1 cellular context compared by ENCODE assay signal in genomic region chr6:26305097-26305841, GRCh38.
TF ChIP-seq lines count a peak whose summit lies in the region.

No MANE protein-coding gene starts in this region.

TF ChIP-seq in GM12878, 131 proteins besides CTCF, POLR2A, EP300 and RAD21 (continued from another document and continues in another):
- TF ChIP-seq IKZF1 (conservative IDR thresholded peaks at IDR 0.05) (peak; percentile 54), ZBTB4 (CRISPR knock-in tag; IDR thresholded peaks at IDR 0.05) (no peak), BMI1 (IDR thresholded peaks at IDR 0.05; ENCODE audit: borderline replicate concordance) (no peak), RUNX3 (IDR thresholded peaks at IDR 0.05; ENCODE audit: low read length) (peak; percentile 58), SKIL (IDR thresholded peaks at IDR 0.05; ENCODE audit: low read depth, poor library complexity, severe bottlenecking) (peak; percentile 52), ZNF384 (IDR thresholded peaks at IDR 0.05; ENCODE audit: borderline replicate concordance, low read depth, low read length) (no peak), ATF7 (IDR thresholded peaks at IDR 0.05; ENCODE audit: low read depth) (no peak; the same call in 1 of the 2 replicates), EZH2 (IDR thresholded peaks at IDR 0.05; ENCODE audit: borderline replicate concordance, control insufficient read depth, low read depth, low read length) (no peak), TCF3 (IDR thresholded peaks at IDR 0.05; ENCODE audit: borderline replicate concordance, insufficient read depth, low read depth, low read length) (no peak), RAD51 (IDR thresholded peaks at IDR 0.05) (no peak), BHLHE40 (IDR thresholded peaks at IDR 0.05; ENCODE audit: borderline replicate concordance in 1 of 2, low read depth in 2 of 2, low read length in 1 of 2) (peak; percentile 42 to 53; a peak in 1 of 4 replicates), SREBF2 (IDR thresholded peaks at IDR 0.05; ENCODE audit: low read length) (peak; percentile 86), ZNF687 (IDR thresholded peaks at IDR 0.05) (0 out of 2 replicates have a peak, but pooled peaks have one; percentile 8), ELK1 (IDR thresholded peaks at IDR 0.05; ENCODE audit: low read depth, low read length) (no peak), CBX3 (IDR thresholded peaks at IDR 0.05; ENCODE audit: borderline replicate concordance, low read depth) (no peak), MYC (IDR thresholded peaks at IDR 0.05; ENCODE audit: insufficient read depth, insufficient read length, insufficient replicate concordance, low read length, severe bottlenecking) (no peak), ZNF24 (IDR thresholded peaks at IDR 0.05) (peak; percentile 98), PML (IDR thresholded peaks at IDR 0.05; ENCODE audit: low read length) (no peak), NFYA (IDR thresholded peaks at IDR 0.05; ENCODE audit: borderline replicate concordance, low read depth, low read length) (no peak), RELA (IDR thresholded peaks at IDR 0.05; ENCODE audit: borderline replicate concordance, partially characterized antibody) (no peak), HCFC1 (IDR thresholded peaks at IDR 0.05; ENCODE audit: low read length) (no peak), MAX (IDR thresholded peaks at IDR 0.05; ENCODE audit: low read depth, low read length) (no peak), CBFB (IDR thresholded peaks at IDR 0.05; ENCODE audit: low read depth) (peak; percentile 31; the same call in 1 of the 2 replicates), CUX1 (IDR thresholded peaks at IDR 0.05; ENCODE audit: insufficient replicate concordance, low read depth, low read length) (no peak), MEF2B (IDR thresholded peaks at IDR 0.05; ENCODE audit: partially characterized antibody, poor library complexity, severe bottlenecking) (no peak), IRF5 (IDR thresholded peaks at IDR 0.05; ENCODE audit: borderline replicate concordance) (no peak), CHD2 (IDR thresholded peaks at IDR 0.05; ENCODE audit: borderline replicate concordance, low read depth, low read length) (no peak), NFIC (IDR thresholded peaks at IDR 0.05; ENCODE audit: low read depth, low read length) (peak; percentile 55; the same call in 1 of the 2 replicates), NFXL1 (IDR thresholded peaks at IDR 0.05; ENCODE audit: borderline replicate concordance) (no peak), SMC3 (IDR thresholded peaks at IDR 0.05; ENCODE audit: borderline replicate concordance, low read length) (no peak), SUPT20H (IDR thresholded peaks at IDR 0.05; ENCODE audit: borderline replicate concordance, control insufficient read depth, low read depth, low read length) (no peak), POLR2AphosphoS2 (IDR thresholded peaks at IDR 0.05; ENCODE audit: low read depth, low read length) (no peak), RCOR1 (conservative IDR thresholded peaks at IDR 0.05; ENCODE audit: low read depth, low read length) (no peak), CEBPZ (IDR thresholded peaks at IDR 0.05; ENCODE audit: low read depth, low read length) (no peak), SREBF1 (IDR thresholded peaks at IDR 0.05; ENCODE audit: low read length) (no peak), JUND (IDR thresholded peaks at IDR 0.05; ENCODE audit: low read depth, low read length) (no peak), TCF12 (IDR thresholded peaks at IDR 0.05; ENCODE audit: low read depth, low read length) (no peak), POU2F2 (IDR thresholded peaks at IDR 0.05; ENCODE audit: borderline replicate concordance, low read depth, low read length) (no peak), IKZF2 (IDR thresholded peaks at IDR 0.05) (0 out of 4 replicates have a peak, but pooled peaks of 1 of the 2 experiments have one; percentile 14), NR2C2 (IDR thresholded peaks at IDR 0.05; ENCODE audit: borderline replicate concordance, control insufficient read depth, insufficient read length, low read depth) (no peak)
